8 cellular contexts compared by ENCODE assay signal in the genomic region with DNA sequence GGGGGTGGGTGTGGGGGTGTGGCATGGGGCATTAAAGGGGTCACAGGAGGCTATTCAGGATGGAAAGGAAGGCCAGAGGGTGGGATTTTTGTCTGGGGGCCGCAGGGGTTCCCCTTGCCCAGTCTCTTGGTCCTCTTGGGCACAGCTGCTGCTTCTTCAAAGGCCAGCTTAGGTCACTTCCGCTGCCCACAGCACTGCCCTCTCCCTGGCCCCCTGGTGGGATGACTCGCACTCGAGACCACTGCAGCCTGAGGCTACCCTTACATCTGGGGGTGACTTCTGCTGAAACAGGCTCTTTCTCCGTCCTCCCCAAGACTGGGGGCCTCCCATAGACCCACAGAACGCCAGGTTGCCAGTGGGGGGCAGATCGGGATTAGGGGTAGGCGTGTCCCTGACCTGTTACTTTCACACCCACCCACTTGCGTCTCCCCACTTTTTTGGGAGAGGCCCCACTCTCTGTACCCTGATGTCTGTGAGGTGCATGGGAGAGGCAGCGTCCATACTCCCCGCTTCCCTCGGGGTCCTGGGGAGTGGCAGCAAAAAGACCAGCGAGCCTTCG. TPM values are rescaled to one million over a fixed set of nuclear protein-coding genes. Genes with fewer than 3 reads are reported as not detected.
DNase-seq lines count a peak whose midpoint lies in the region; ATAC-seq and TF ChIP-seq lines count a peak whose summit lies in the region.

No MANE protein-coding gene starts in this region.

- no peaks in the 10 kb centered on the region for H3K36me3 ChIP-seq in RWPE2 (ENCODE audit: low read depth)

- peaks cover 10% of the 10 kb centered on the region for H3K4me1 ChIP-seq in RWPE2 (ENCODE audit: insufficient read depth, poor library complexity, severe bottlenecking)

- H3K27ac Mint-ChIP-seq in T-helper 1 cell treated with Interleukin-12 subunit alpha and Interleukin-12 subunit beta and Interleukin-4 antibody, amounts not matched to agents 30 μg/mL and 1 μg/mL, for 36 hours, result no peak overlapping the region

- peaks cover 34% of the 10 kb centered on the region for H3K27me3 Mint-ChIP-seq in T-helper 1 cell treated with Interleukin-12 subunit alpha and Interleukin-12 subunit beta and Interleukin-4 antibody, amounts not matched to agents 30 μg/mL and 1 μg/mL, for 36 hours (ENCODE audit: low read depth)

- H3K4me3 ChIP-seq in RWPE2 (ENCODE audit: severe bottlenecking), result peak overlapping the region; percentile 37
- peak overlapping the region; percentile 32 for H3K4me3 ChIP-seq in fibroblast of pulmonary artery (replicated peaks; ENCODE audit: low read depth, low read length)
- H3K4me3 ChIP-seq in skin epidermis, result peak overlapping the region in 6 of 7 experiments; percentile 38 to 59 (median 48)

- H3K27me3 ChIP-seq in RWPE2 (ENCODE audit: insufficient read depth, poor library complexity, severe bottlenecking), result peaks cover 20% of the 10 kb centered on the region

- peak overlapping the region; percentile 71 for H3K4me3 Mint-ChIP-seq in T-helper 1 cell treated with Interleukin-12 subunit alpha and Interleukin-12 subunit beta and Interleukin-4 antibody, amounts not matched to agents 30 μg/mL and 1 μg/mL, for 36 hours

- H3K27ac ChIP-seq in RWPE2 (ENCODE audit: poor library complexity, severe bottlenecking), result no peak overlapping the region
- peak overlapping the region in 1 of 21 experiments; percentile 10 for H3K27ac ChIP-seq in skin epidermis

- H3K36me3 Mint-ChIP-seq in T-helper 1 cell treated with Interleukin-12 subunit alpha and Interleukin-12 subunit beta and Interleukin-4 antibody, amounts not matched to agents 30 μg/mL and 1 μg/mL, for 36 hours (ENCODE audit: low read depth), result peaks cover 2% of the 10 kb centered on the region

- H3K9me3 ChIP-seq in RWPE2 (ENCODE audit: severe bottlenecking), result no peaks in the 10 kb centered on the region

- no peaks in the 10 kb centered on the region for H3K9me3 Mint-ChIP-seq in T-helper 1 cell treated with Interleukin-12 subunit alpha and Interleukin-12 subunit beta and Interleukin-4 antibody, amounts not matched to agents 30 μg/mL and 1 μg/mL, for 36 hours

- peaks cover 14% of the 10 kb centered on the region for H3K4me1 Mint-ChIP-seq in T-helper 1 cell treated with Interleukin-12 subunit alpha and Interleukin-12 subunit beta and Interleukin-4 antibody, amounts not matched to agents 30 μg/mL and 1 μg/mL, for 36 hours (ENCODE audit: low read depth)

- no peak for TF ChIP-seq CTCF in RWPE2 (IDR thresholded peaks at IDR 0.05; ENCODE audit: poor library complexity, severe bottlenecking)
- TF ChIP-seq CTCF in fibroblast of pulmonary artery (IDR thresholded peaks at IDR 0.05; ENCODE audit: low read length, missing control alignments), result no peak

- ATAC-seq in RWPE2 (ENCODE audit: low read depth) (no peak), GM19395 (IDR thresholded peaks at IDR 0.05; ENCODE audit: unreplicated experiment) (no peak), left lobe of liver (no peak)

- DNase-seq in T-helper 1 cell, result no peak
- no peak for DNase-seq in RWPE2 (ENCODE audit: low spot score)
- no peak for DNase-seq in fibroblast of pulmonary artery (ENCODE audit: low read depth)
- no peak for DNase-seq in left lobe of liver (ENCODE audit: low spot score)
- no peak for DNase-seq in NCI-H2081 (lab: John Stamatoyannopoulos, UW)

RNA-seq across cellular contexts. Expression of a gene that starts 1.3 kb away (rescaled TPM):
- total RNA-seq in left lobe of liver, result not detected

RNA-seq across cellular contexts. Expression of a gene that starts 3.0 kb away (rescaled TPM):
- 0.15 TPM for total RNA-seq in left lobe of liver

RNA-seq across cellular contexts. Expression of a gene that starts 3.6 kb away (rescaled TPM):
- 4.6 TPM for total RNA-seq in left lobe of liver

RNA-seq across cellular contexts. Expression of a gene that starts 19.9 kb away (rescaled TPM):
- 49.2 TPM for total RNA-seq in left lobe of liver

RNA-seq across cellular contexts. Expression of a gene that starts 24.5 kb away (rescaled TPM):
- total RNA-seq in left lobe of liver, result not detected
